Comparison of ENCODE assay signal across 1 cellular context in the genomic region with DNA sequence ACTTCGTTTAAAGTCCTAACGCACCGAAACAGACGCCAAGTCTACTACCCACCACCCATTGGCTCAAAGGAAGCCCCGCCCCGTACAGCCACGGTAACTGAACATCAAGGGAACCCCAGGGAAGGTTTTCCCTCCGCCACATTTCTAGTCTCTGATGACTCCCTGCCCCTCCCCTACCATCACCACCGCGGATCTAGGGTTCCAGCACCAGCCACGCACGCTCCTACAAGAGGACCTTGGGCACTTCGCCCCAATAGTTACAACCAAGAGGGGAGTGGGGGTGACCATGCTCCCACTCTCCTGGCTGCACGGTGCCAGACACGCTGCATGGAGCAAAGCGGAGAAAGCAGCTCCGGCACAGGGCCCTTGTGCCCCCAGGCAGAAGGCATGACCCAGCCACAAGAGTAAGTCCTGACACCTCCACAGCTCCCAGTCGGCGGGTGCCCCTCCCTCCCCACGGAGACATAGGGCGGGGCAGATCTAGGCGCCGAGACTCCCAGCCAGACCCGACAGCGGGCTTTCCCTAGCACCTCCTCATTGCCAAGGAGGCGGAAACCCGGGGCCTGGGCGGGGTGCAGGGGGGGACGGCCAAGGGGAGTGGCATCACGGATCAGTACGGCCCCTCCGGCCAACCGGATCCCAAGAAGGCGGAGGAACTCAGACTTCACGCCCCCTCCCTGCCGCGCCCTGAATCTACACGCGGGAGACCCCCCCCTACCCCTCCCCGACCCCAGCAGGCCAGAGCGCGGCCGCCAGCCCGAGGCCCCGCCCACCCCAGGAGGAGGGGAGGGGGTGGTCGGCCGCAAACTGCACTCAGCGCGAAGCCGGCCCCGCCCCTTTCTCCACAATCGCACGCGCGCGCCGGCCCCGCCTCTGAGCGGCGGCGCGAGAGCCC.
TF ChIP-seq lines count a peak whose summit lies in the region.

No MANE protein-coding gene starts in this region.

TF ChIP-seq in HepG2, 621 proteins besides CTCF, POLR2A, EP300 and RAD21 (continued from another document and continues in another):
- TF ChIP-seq, protein P1, sequence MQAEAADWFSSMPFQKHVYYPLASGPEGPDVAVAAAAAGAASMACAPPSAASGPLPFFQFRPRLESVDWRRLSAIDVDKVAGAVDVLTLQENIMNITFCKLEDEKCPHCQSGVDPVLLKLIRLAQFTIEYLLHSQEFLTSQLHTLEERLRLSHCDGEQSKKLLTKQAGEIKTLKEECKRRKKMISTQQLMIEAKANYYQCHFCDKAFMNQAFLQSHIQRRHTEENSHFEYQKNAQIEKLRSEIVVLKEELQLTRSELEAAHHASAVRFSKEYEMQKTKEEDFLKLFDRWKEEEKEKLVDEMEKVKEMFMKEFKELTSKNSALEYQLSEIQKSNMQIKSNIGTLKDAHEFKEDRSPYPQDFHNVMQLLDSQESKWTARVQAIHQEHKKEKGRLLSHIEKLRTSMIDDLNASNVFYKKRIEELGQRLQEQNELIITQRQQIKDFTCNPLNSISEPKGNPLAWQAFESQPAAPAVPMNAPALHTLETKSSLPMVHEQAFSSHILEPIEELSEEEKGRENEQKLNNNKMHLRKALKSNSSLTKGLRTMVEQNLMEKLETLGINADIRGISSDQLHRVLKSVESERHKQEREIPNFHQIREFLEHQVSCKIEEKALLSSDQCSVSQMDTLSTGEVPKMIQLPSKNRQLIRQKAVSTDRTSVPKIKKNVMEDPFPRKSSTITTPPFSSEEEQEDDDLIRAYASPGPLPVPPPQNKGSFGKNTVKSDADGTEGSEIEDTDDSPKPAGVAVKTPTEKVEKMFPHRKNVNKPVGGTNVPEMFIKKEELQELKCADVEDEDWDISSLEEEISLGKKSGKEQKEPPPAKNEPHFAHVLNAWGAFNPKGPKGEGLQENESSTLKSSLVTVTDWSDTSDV (CRISPR knock-in tag; IDR thresholded peaks at IDR 0.05), result no peak
- TF ChIP-seq ZNF674 (CRISPR knock-in tag; IDR thresholded peaks at IDR 0.05; ENCODE audit: low read depth), result no peak
- TF ChIP-seq ZNF720 (CRISPR knock-in tag; IDR thresholded peaks at IDR 0.05), result no peak
- no peak for TF ChIP-seq HMG20A (CRISPR knock-in tag; IDR thresholded peaks at IDR 0.05; ENCODE audit: borderline replicate concordance)
- TF ChIP-seq, protein P2, sequence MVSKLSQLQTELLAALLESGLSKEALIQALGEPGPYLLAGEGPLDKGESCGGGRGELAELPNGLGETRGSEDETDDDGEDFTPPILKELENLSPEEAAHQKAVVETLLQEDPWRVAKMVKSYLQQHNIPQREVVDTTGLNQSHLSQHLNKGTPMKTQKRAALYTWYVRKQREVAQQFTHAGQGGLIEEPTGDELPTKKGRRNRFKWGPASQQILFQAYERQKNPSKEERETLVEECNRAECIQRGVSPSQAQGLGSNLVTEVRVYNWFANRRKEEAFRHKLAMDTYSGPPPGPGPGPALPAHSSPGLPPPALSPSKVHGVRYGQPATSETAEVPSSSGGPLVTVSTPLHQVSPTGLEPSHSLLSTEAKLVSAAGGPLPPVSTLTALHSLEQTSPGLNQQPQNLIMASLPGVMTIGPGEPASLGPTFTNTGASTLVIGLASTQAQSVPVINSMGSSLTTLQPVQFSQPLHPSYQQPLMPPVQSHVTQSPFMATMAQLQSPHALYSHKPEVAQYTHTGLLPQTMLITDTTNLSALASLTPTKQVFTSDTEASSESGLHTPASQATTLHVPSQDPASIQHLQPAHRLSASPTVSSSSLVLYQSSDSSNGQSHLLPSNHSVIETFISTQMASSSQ (IDR thresholded peaks at IDR 0.05; ENCODE audit: low read depth), result no peak
- TF ChIP-seq, protein P2 (CRISPR knock-in tag; IDR thresholded peaks at IDR 0.05; ENCODE audit: borderline replicate concordance), result no peak
- TF ChIP-seq BCL6 (CRISPR knock-in tag; IDR thresholded peaks at IDR 0.05), result no peak
- TF ChIP-seq, protein P3, sequence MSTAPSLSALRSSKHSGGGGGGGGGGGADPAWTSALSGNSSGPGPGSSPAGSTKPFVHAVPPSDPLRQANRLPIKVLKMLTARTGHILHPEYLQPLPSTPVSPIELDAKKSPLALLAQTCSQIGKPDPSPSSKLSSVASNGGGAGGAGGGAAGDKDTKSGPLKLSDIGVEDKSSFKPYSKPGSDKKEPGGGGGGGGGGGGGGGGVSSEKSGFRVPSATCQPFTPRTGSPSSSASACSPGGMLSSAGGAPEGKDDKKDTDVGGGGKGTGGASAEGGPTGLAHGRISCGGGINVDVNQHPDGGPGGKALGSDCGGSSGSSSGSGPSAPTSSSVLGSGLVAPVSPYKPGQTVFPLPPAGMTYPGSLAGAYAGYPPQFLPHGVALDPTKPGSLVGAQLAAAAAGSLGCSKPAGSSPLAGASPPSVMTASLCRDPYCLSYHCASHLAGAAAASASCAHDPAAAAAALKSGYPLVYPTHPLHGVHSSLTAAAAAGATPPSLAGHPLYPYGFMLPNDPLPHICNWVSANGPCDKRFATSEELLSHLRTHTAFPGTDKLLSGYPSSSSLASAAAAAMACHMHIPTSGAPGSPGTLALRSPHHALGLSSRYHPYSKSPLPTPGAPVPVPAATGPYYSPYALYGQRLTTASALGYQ (CRISPR knock-in tag; IDR thresholded peaks at IDR 0.05), result no peak
- no peak for TF ChIP-seq ZFAT (CRISPR knock-in tag; conservative IDR thresholded peaks at IDR 0.05)
- TF ChIP-seq, protein P4, sequence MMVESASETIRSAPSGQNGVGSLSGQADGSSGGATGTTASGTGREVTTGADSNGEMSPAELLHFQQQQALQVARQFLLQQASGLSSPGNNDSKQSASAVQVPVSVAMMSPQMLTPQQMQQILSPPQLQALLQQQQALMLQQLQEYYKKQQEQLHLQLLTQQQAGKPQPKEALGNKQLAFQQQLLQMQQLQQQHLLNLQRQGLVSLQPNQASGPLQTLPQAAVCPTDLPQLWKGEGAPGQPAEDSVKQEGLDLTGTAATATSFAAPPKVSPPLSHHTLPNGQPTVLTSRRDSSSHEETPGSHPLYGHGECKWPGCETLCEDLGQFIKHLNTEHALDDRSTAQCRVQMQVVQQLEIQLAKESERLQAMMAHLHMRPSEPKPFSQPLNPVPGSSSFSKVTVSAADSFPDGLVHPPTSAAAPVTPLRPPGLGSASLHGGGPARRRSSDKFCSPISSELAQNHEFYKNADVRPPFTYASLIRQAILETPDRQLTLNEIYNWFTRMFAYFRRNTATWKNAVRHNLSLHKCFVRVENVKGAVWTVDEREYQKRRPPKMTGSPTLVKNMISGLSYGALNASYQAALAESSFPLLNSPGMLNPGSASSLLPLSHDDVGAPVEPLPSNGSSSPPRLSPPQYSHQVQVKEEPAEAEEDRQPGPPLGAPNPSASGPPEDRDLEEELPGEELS (CRISPR knock-in tag; IDR thresholded peaks at IDR 0.05), result no peak; the same call in 1 of the 2 replicates
- no peak for TF ChIP-seq HHEX (CRISPR knock-in tag; IDR thresholded peaks at IDR 0.05)
- TF ChIP-seq YY1 (IDR thresholded peaks at IDR 0.05; ENCODE audit: insufficient read depth, insufficient replicate concordance, low read depth, low read length), result no peak
- TF ChIP-seq, protein P5, sequence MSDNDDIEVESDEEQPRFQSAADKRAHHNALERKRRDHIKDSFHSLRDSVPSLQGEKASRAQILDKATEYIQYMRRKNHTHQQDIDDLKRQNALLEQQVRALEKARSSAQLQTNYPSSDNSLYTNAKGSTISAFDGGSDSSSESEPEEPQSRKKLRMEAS (IDR thresholded peaks at IDR 0.05), result no peak
- no peak for TF ChIP-seq ZNF333 (CRISPR knock-in tag; IDR thresholded peaks at IDR 0.05; ENCODE audit: borderline replicate concordance)
- TF ChIP-seq, protein P6, sequence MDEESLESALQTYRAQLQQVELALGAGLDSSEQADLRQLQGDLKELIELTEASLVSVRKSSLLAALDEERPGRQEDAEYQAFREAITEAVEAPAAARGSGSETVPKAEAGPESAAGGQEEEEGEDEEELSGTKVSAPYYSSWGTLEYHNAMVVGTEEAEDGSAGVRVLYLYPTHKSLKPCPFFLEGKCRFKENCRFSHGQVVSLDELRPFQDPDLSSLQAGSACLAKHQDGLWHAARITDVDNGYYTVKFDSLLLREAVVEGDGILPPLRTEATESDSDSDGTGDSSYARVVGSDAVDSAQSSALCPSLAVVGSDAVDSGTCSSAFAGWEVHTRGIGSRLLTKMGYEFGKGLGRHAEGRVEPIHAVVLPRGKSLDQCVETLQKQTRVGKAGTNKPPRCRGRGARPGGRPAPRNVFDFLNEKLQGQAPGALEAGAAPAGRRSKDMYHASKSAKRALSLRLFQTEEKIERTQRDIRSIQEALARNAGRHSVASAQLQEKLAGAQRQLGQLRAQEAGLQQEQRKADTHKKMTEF (CRISPR knock-in tag; IDR thresholded peaks at IDR 0.05), result peak; percentile 44
- TF ChIP-seq, protein P7, sequence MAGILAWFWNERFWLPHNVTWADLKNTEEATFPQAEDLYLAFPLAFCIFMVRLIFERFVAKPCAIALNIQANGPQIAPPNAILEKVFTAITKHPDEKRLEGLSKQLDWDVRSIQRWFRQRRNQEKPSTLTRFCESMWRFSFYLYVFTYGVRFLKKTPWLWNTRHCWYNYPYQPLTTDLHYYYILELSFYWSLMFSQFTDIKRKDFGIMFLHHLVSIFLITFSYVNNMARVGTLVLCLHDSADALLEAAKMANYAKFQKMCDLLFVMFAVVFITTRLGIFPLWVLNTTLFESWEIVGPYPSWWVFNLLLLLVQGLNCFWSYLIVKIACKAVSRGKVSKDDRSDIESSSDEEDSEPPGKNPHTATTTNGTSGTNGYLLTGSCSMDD (CRISPR knock-in tag; IDR thresholded peaks at IDR 0.05), result no peak
- TF ChIP-seq, protein P8, sequence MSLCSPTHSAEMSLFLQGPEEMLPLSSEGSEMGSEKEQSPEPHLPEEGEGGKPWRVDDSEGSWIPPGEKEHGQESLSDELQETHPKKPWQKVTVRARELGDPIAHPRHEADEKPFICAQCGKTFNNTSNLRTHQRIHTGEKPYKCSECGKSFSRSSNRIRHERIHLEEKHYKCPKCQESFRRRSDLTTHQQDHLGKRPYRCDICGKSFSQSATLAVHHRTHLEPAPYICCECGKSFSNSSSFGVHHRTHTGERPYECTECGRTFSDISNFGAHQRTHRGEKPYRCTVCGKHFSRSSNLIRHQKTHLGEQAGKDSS (CRISPR knock-in tag; IDR thresholded peaks at IDR 0.05; ENCODE audit: borderline replicate concordance, low read depth), result peak; percentile 45; the same call in 1 of the 2 replicates
- no peak for TF ChIP-seq ZNF562 (CRISPR knock-in tag; IDR thresholded peaks at IDR 0.05; ENCODE audit: borderline replicate concordance)
- TF ChIP-seq, protein P9, sequence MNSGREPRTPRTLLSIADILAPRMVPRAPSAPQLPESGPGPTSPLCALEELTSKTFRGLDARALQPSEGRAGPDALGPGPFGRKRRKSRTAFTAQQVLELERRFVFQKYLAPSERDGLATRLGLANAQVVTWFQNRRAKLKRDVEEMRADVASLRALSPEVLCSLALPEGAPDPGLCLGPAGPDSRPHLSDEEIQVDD (CRISPR knock-in tag; IDR thresholded peaks at IDR 0.05; ENCODE audit: borderline replicate concordance), result no peak
- no peak for TF ChIP-seq KAT8 (CRISPR knock-in tag; IDR thresholded peaks at IDR 0.05)
- TF ChIP-seq SMARCC2 (IDR thresholded peaks at IDR 0.05), result no peak
- no peak for TF ChIP-seq ZNF12 (CRISPR knock-in tag; IDR thresholded peaks at IDR 0.05)
- 0 out of 2 replicates have a peak, but pooled peaks have one; percentile 24 for TF ChIP-seq ZNF317 (CRISPR knock-in tag; IDR thresholded peaks at IDR 0.05)
- 0 out of 2 replicates have a peak, but pooled peaks have one; percentile 40 for TF ChIP-seq ZFP37 (CRISPR knock-in tag; IDR thresholded peaks at IDR 0.05; ENCODE audit: borderline replicate concordance)
- TF ChIP-seq, protein P10, sequence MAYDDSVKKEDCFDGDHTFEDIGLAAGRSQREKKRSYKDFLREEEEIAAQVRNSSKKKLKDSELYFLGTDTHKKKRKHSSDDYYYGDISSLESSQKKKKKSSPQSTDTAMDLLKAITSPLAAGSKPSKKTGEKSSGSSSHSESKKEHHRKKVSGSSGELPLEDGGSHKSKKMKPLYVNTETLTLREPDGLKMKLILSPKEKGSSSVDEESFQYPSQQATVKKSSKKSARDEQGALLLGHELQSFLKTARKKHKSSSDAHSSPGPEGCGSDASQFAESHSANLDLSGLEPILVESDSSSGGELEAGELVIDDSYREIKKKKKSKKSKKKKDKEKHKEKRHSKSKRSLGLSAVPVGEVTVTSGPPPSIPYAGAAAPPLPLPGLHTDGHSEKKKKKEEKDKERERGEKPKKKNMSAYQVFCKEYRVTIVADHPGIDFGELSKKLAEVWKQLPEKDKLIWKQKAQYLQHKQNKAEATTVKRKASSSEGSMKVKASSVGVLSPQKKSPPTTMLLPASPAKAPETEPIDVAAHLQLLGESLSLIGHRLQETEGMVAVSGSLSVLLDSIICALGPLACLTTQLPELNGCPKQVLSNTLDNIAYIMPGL (CRISPR knock-in tag; IDR thresholded peaks at IDR 0.05; ENCODE audit: borderline replicate concordance in 1 of 2, low read depth in 1 of 2), result peak; percentile 43 to 48; a peak in 1 of 4 replicates
- TF ChIP-seq, protein P11, sequence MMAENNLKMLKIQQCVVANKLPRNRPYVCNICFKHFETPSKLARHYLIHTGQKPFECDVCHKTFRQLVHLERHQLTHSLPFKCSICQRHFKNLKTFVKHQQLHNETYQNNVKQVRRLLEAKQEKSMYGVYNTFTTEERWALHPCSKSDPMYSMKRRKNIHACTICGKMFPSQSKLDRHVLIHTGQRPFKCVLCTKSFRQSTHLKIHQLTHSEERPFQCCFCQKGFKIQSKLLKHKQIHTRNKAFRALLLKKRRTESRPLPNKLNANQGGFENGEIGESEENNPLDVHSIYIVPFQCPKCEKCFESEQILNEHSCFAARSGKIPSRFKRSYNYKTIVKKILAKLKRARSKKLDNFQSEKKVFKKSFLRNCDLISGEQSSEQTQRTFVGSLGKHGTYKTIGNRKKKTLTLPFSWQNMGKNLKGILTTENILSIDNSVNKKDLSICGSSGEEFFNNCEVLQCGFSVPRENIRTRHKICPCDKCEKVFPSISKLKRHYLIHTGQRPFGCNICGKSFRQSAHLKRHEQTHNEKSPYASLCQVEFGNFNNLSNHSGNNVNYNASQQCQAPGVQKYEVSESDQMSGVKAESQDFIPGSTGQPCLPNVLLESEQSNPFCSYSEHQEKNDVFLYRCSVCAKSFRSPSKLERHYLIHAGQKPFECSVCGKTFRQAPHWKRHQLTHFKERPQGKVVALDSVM (CRISPR knock-in tag; IDR thresholded peaks at IDR 0.05), result 0 out of 2 replicates have a peak, but pooled peaks have one; percentile 16
- peak; percentile 81 for TF ChIP-seq BORCS8-MEF2B (CRISPR knock-in tag; IDR thresholded peaks at IDR 0.05)
- TF ChIP-seq RFXAP (CRISPR knock-in tag; IDR thresholded peaks at IDR 0.05; ENCODE audit: borderline replicate concordance), result no peak; the same call in 1 of the 2 replicates
- TF ChIP-seq DMAP1 (CRISPR knock-in tag; IDR thresholded peaks at IDR 0.05), result peak; percentile 58; the same call in 1 of the 2 replicates
- TF ChIP-seq FOXK2 (IDR thresholded peaks at IDR 0.05), result no peak
- no peak for TF ChIP-seq ARNTL (CRISPR knock-in tag; IDR thresholded peaks at IDR 0.05)
- TF ChIP-seq ZNF44 (CRISPR knock-in tag; IDR thresholded peaks at IDR 0.05), result no peak
- TF ChIP-seq TAF1 (CRISPR knock-in tag; IDR thresholded peaks at IDR 0.05), result no peak
- TF ChIP-seq ZNF709 (CRISPR knock-in tag; IDR thresholded peaks at IDR 0.05), result no peak
- no peak for TF ChIP-seq JUNB (CRISPR knock-in tag; IDR thresholded peaks at IDR 0.05; ENCODE audit: borderline replicate concordance)
- peak; percentile 39 for TF ChIP-seq ZFX (CRISPR knock-in tag; IDR thresholded peaks at IDR 0.05; ENCODE audit: low read depth)
